In genomic region chr5:150542933-150543445, GRCh38 we compare ENCODE assay signal across 1 cellular context.
TF ChIP-seq lines count a peak whose summit lies in the region.

No MANE protein-coding gene starts in this region.

TF ChIP-seq in HepG2, 621 proteins besides CTCF, POLR2A, EP300 and RAD21 (continued from another document and continues in another):
- TF ChIP-seq HIC2 (CRISPR knock-in tag; IDR thresholded peaks at IDR 0.05; ENCODE audit: low read depth) (peak; percentile 85), ZNF562 (CRISPR knock-in tag; IDR thresholded peaks at IDR 0.05; ENCODE audit: borderline replicate concordance) (no peak), SIN3A (IDR thresholded peaks at IDR 0.05; ENCODE audit: borderline replicate concordance, low read depth, low read length) (peak; percentile 96), ZSCAN31 (CRISPR knock-in tag; IDR thresholded peaks at IDR 0.05; ENCODE audit: low read depth) (peak; percentile 87; the same call in 1 of the 2 replicates), RXRB (CRISPR knock-in tag; IDR thresholded peaks at IDR 0.05; ENCODE audit: borderline replicate concordance) (peak; percentile 99), TSC22D2 (CRISPR knock-in tag; IDR thresholded peaks at IDR 0.05; ENCODE audit: borderline replicate concordance) (0 out of 2 replicates have a peak, but pooled peaks have one; percentile 60), IKZF5 (CRISPR knock-in tag; IDR thresholded peaks at IDR 0.05) (peak; percentile 99), MIER2 (CRISPR knock-in tag; IDR thresholded peaks at IDR 0.05) (0 out of 2 replicates have a peak, but pooled peaks have one; percentile 76), BHLHE40 (IDR thresholded peaks at IDR 0.05; ENCODE audit: low read length) (peak; percentile 76; the same call in 1 of the 2 replicates), SALL2 (CRISPR knock-in tag; IDR thresholded peaks at IDR 0.05) (peak; percentile 98), ZSCAN21 (CRISPR knock-in tag; IDR thresholded peaks at IDR 0.05; ENCODE audit: borderline replicate concordance) (peak; percentile 87; the same call in 1 of the 2 replicates), ZNF207 (IDR thresholded peaks at IDR 0.05; ENCODE audit: borderline replicate concordance) (no peak), MLLT10 (CRISPR knock-in tag; IDR thresholded peaks at IDR 0.05) (no peak), ZNF792 (CRISPR knock-in tag; IDR thresholded peaks at IDR 0.05) (peak; percentile 98), HMG20A (CRISPR knock-in tag; IDR thresholded peaks at IDR 0.05; ENCODE audit: borderline replicate concordance) (peak; percentile 99), RNF2 (conservative IDR thresholded peaks at IDR 0.05; ENCODE audit: low read depth) (no peak), KMT2A (CRISPR knock-in tag; IDR thresholded peaks at IDR 0.05) (peak; percentile 51; the same call in 1 of the 2 replicates), U2AF2 (IDR thresholded peaks at IDR 0.05; ENCODE audit: low read depth, low read length) (no peak), RARA (CRISPR knock-in tag; IDR thresholded peaks at IDR 0.05) (peak; percentile 98), KDM2A (CRISPR knock-in tag; IDR thresholded peaks at IDR 0.05; ENCODE audit: borderline replicate concordance, low read depth) (peak; percentile 90), ZNF124 (CRISPR knock-in tag; IDR thresholded peaks at IDR 0.05) (peak; percentile 95), CEBPB (IDR thresholded peaks at IDR 0.05; ENCODE audit: borderline replicate concordance, low read depth, low read length) (peak; percentile 18; the same call in 1 of the 2 replicates), ZNF598 (CRISPR knock-in tag; IDR thresholded peaks at IDR 0.05; ENCODE audit: borderline replicate concordance) (no peak), SMYD3 (CRISPR knock-in tag; IDR thresholded peaks at IDR 0.05) (peak; percentile 65; the same call in 1 of the 2 replicates), GTF3A (CRISPR knock-in tag; conservative IDR thresholded peaks at IDR 0.05) (0 out of 2 replicates have a peak, but pooled peaks have one; percentile 34), NFATC3 (CRISPR knock-in tag; IDR thresholded peaks at IDR 0.05) (no peak), JUNB (CRISPR knock-in tag; IDR thresholded peaks at IDR 0.05; ENCODE audit: borderline replicate concordance) (peak; percentile 90), ARID4A (CRISPR knock-in tag; IDR thresholded peaks at IDR 0.05; ENCODE audit: borderline replicate concordance) (peak; percentile 97), HOXA5 (CRISPR knock-in tag; IDR thresholded peaks at IDR 0.05) (peak; percentile 92; the same call in 1 of the 2 replicates), CSRNP2 (CRISPR knock-in tag; conservative IDR thresholded peaks at IDR 0.05; ENCODE audit: low read depth) (no peak), STAG1 (CRISPR knock-in tag; IDR thresholded peaks at IDR 0.05) (peak; percentile 51), ZNF639 (CRISPR knock-in tag; conservative IDR thresholded peaks at IDR 0.05) (peak; percentile 66; the same call in 1 of the 2 replicates), ZNF432 (CRISPR knock-in tag; IDR thresholded peaks at IDR 0.05; ENCODE audit: borderline replicate concordance) (no peak), U2AF1 (optimal IDR thresholded peaks at IDR 0.05; ENCODE audit: low read depth, low read length) (peak; percentile 43), RBM22 (optimal IDR thresholded peaks at IDR 0.05; ENCODE audit: low read length) (peak; percentile 92), PRDM4 (CRISPR knock-in tag; IDR thresholded peaks at IDR 0.05; ENCODE audit: borderline replicate concordance) (no peak), KDM3A (CRISPR knock-in tag; IDR thresholded peaks at IDR 0.05; ENCODE audit: low read depth) (peak; percentile 98), HOMEZ (CRISPR knock-in tag; IDR thresholded peaks at IDR 0.05; ENCODE audit: low read depth) (peak; percentile 91), SNAPC5 (CRISPR knock-in tag; IDR thresholded peaks at IDR 0.05; ENCODE audit: borderline replicate concordance) (no peak; the same call in 1 of the 2 replicates), ZBTB33 (CRISPR knock-in tag; IDR thresholded peaks at IDR 0.05) (peak; percentile 89), HDAC2 (CRISPR knock-in tag; IDR thresholded peaks at IDR 0.05) (peak; percentile 100), UBTF (CRISPR knock-in tag; IDR thresholded peaks at IDR 0.05) (peak; percentile 82), TCF7 (IDR thresholded peaks at IDR 0.05; ENCODE audit: low read depth) (peak; percentile 87), ZSCAN12 (CRISPR knock-in tag; IDR thresholded peaks at IDR 0.05) (0 out of 2 replicates have a peak, but pooled peaks have one; percentile 68), MEF2D (CRISPR knock-in tag; IDR thresholded peaks at IDR 0.05) (peak; percentile 98)
